In the genomic region with DNA sequence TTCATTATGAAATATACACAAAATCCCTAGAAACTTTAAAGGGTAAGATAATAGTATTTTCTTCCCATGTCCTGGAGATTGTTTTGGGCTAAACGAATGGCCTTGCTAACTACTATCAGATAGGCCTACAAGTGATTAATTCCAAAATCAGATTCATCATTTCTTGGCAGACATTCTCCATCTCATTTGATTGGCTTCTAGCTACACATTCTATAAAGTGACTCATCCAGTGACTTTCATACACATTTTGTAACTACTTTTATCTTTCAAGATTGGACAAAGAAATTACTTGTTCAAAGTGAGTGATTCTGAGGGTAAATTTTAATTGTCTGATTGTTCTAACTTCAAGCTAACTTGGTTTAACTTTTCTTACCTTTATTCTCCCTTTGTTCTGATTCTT, we compare ENCODE assay signal across 18 cellular contexts.
A peak's percentile ranks its signal among the peaks of the same experiment; 100 is the strongest.
DNase-seq lines count a peak whose midpoint lies in the region; ATAC-seq, FAIRE-seq and TF ChIP-seq lines count a peak whose summit lies in the region.
"Had no signal": no experiment of that assay in that cellular context is flagged by ENCODE, and none has a peak within 500 bp of the region (broad histone marks: within the 10 kb centered on the region; RNA-seq: fewer than 3 reads in every experiment).

No MANE protein-coding gene starts in this region.

- peaks cover 1 to 14% of the 10 kb centered on the region in 2 donors for H3K36me3 Mint-ChIP-seq in activated T-cell treated with anti-CD3 and anti-CD28 coated beads, Interleukin-2, amount 50 U/mL, for 72 hours (ENCODE audit: insufficient read depth in 2 of 2)

- no peaks in the 10 kb centered on the region for H3K9me3 Mint-ChIP-seq in activated T-cell treated with anti-CD3 and anti-CD28 coated beads, Interleukin-2, amount 50 U/mL, for 72 hours
- H3K9me3 Mint-ChIP-seq: effector memory CD8-positive, alpha-beta T cell had no signal

- TF ChIP-seq CTCF in cardiac fibroblast (IDR thresholded peaks at IDR 0.05; ENCODE audit: low read depth, low read length) (no peak), D721Med (IDR thresholded peaks at IDR 0.05; ENCODE audit: insufficient read depth, missing control alignments) (no peak)

- FAIRE-seq in D721Med (lab: Jason Lieb, UNC), result no peak
- FAIRE-seq: GM19239 had no signal

- H3K4me3 ChIP-seq in cardiac fibroblast (replicated peaks in 1 of 2; ENCODE audit: low read depth in 2 of 2, low read length in 2 of 2), result no peak overlapping the region
- H3K4me3 ChIP-seq: gastroesophageal sphincter, stomach, vagina had no signal

- peaks cover 92% of the 10 kb centered on the region for H3K4me1 Mint-ChIP-seq in activated T-cell treated with anti-CD3 and anti-CD28 coated beads, Interleukin-2, amount 50 U/mL, for 72 hours (ENCODE audit: low read depth)

- DNase-seq in activated T-cell treated with anti-CD3 and anti-CD28 coated beads, Interleukin-2, amount 50 U/mL, for 72 hours, result no peak
- no peak for DNase-seq in activated T-cell treated with anti-CD3 and anti-CD28 coated beads, Interleukin-2, amount 50 U/mL, for 48 hours
- DNase-seq in M059J (ENCODE audit: low read depth), result peak; percentile 9
- peak; percentile 26 to 28 for DNase-seq in cardiac fibroblast (ENCODE audit: low read depth in 2 of 2)
- DNase-seq in stimulated activated naive CD8-positive, alpha-beta T cell treated with anti-CD3 and anti-CD28 coated beads, Interleukin-15, Interleukin-2, amounts not matched to agents 100 U/mL and 50 U/mL, for 24 hours, result no peak
- no peak for DNase-seq in NCI-H510A (lab: John Stamatoyannopoulos, UW)
- DNase-seq in D721Med (ENCODE audit: insufficient read length, low spot score), result no peak
- DNase-seq: DMS153; effector memory CD8-positive, alpha-beta T cell; KG1; NK-92 treated with Interleukin-12 subunit alpha and Interleukin-12 subunit beta, amount 100 ng/mL, for 24 hours; SHP77; stomach had no signal

- peak; percentile 68 to 70 for ATAC-seq in activated T-cell treated with anti-CD3 and anti-CD28 coated beads, Interleukin-2, amount 50 U/mL, for 72 hours (replicated peaks in 1 of 2)
- ATAC-seq in stimulated activated naive CD8-positive, alpha-beta T cell treated with anti-CD3 and anti-CD28 coated beads, Interleukin-15, Interleukin-2, amounts not matched to agents 100 U/mL and 50 U/mL, for 24 hours, result peak; percentile 86
- no peak for ATAC-seq in GM18511 (IDR thresholded peaks at IDR 0.05; ENCODE audit: unreplicated experiment)
- ATAC-seq: effector memory CD8-positive, alpha-beta T cell; gastroesophageal sphincter had no signal

- no peaks in the 10 kb centered on the region for H3K27me3 Mint-ChIP-seq in activated T-cell treated with anti-CD3 and anti-CD28 coated beads, Interleukin-2, amount 50 U/mL, for 72 hours (ENCODE audit: low read depth)
- H3K27me3 Mint-ChIP-seq: effector memory CD8-positive, alpha-beta T cell; progenitor cell of endocrine pancreas had no signal

- peak overlapping the region; percentile 39 to 43 for H3K4me3 Mint-ChIP-seq in activated T-cell treated with anti-CD3 and anti-CD28 coated beads, Interleukin-2, amount 50 U/mL, for 72 hours
- H3K4me3 Mint-ChIP-seq: effector memory CD8-positive, alpha-beta T cell had no signal

- peak overlapping the region; percentile 88 for H3K27ac Mint-ChIP-seq in activated T-cell treated with anti-CD3 and anti-CD28 coated beads, Interleukin-2, amount 50 U/mL, for 72 hours
- H3K27ac Mint-ChIP-seq: progenitor cell of endocrine pancreas had no signal

Comparison
In these comparisons a context has a peak if more than half of its experiments do, and no peak if none do; other contexts are left out.
1. DNase-seq: peak in M059J (single experiment) and cardiac fibroblast (2 of 2); none in activated T-cell treated with anti-CD3 and anti-CD28 coated beads, Interleukin-2, amount 50 U/mL, for 72 hours (0 of 2), activated T-cell treated with anti-CD3 and anti-CD28 coated beads, Interleukin-2, amount 50 U/mL, for 48 hours (0 of 2), stimulated activated naive CD8-positive, alpha-beta T cell treated with anti-CD3 and anti-CD28 coated beads, Interleukin-15, Interleukin-2, amounts not matched to agents 100 U/mL and 50 U/mL, for 24 hours (single experiment), NCI-H510A (single experiment) and D721Med (single experiment).